In the genomic region with DNA sequence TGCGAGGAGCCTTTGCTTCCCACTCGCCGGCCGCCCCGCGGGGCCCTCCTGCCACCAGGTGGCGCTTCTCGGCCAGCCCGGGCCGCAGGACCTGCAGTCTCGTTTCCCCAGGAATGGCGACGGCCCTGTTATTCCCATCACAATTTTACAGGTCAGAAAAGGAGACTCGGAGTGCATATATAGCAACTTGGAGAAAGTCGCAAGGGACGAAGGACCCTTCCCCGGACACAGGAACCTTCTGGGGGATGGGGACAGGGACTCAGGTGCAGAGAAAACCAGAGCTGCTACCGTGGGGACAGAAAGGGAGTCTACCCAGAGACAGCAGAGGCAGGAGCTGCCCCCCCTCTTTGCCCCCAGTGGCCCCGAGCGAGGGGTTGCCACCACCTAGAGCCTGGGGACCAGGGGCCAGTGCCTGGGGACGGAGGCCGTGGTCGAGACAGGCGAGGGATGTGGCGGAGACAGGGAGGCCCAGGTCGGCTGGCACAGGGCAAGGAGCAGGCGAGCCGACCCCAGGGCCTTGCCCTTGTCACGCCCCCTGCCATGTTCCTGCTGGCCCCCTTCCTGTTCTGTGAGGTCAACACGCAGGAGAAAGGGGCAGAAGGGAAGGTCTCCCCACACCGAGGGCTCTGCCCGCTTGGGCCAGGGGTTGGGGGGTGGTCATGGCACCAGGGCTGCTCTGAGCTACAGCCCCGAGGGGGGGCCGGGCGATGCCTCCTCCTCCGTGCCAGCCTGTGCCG, we compare ENCODE assay signal across 8 cellular contexts. TPM values are rescaled to one million over a fixed set of nuclear protein-coding genes. Genes with fewer than 3 reads are reported as not detected.
DNase-seq lines count a peak whose midpoint lies in the region; ATAC-seq, FAIRE-seq and TF ChIP-seq lines count a peak whose summit lies in the region.

No MANE protein-coding gene starts in this region.

- intact Hi-C loops in sciatic nerve (cut with DNase I), result loop anchor here (2.0 to 5.0 kb wide), 2 partner anchors 41 to 139 kb away; no protein-coding TSS in a partner anchor

- peak; percentile 57 for FAIRE-seq in GM12891 (lab: Jason Lieb, UNC)

- no peak for TF ChIP-seq POLR2A in GM12891 (IDR thresholded peaks at IDR 0.05; ENCODE audit: low read depth, low read length)

- ATAC-seq in sciatic nerve (peak; percentile 87), GM18870 (IDR thresholded peaks at IDR 0.05; ENCODE audit: unreplicated experiment) (no peak), HG03095 (IDR thresholded peaks at IDR 0.05; ENCODE audit: unreplicated experiment) (no peak)

- H3K36me3 ChIP-seq in brain microvascular endothelial cell (replicated peaks), result no peaks in the 10 kb centered on the region
- no peaks in the 10 kb centered on the region for H3K36me3 ChIP-seq in iPS DF 6.9 (ENCODE audit: control insufficient read depth, insufficient read depth, low read length)

- DNase-seq in GM12891 (ENCODE audit: insufficient read length, low spot score) (peak; percentile 81), NCI-H1105 (lab: John Stamatoyannopoulos, UW) (peak; percentile 76), UCSD-AML1 (lab: John Stamatoyannopoulos, UW; ENCODE audit: unreplicated experiment) (peak; percentile 85), brain microvascular endothelial cell (peak; percentile 47), iPS DF 6.9 (ENCODE audit: low read depth, low spot score) (peak; percentile 63), sciatic nerve (ENCODE audit: low spot score) (peak; percentile 90)

- H3K27ac ChIP-seq in brain microvascular endothelial cell (no peak overlapping the region), iPS DF 6.9 (ENCODE audit: low read length) (no peak overlapping the region)

- in situ Hi-C loops in brain microvascular endothelial cell (cut with HindIII; ENCODE audit: low pct_ligation_motif_present, low sequenced_read_pairs), result no loop called here

- H3K9me3 ChIP-seq in iPS DF 6.9 (ENCODE audit: control insufficient read depth, insufficient read depth, low read length), result no peaks in the 10 kb centered on the region

- no peaks in the 10 kb centered on the region for H3K27me3 ChIP-seq in brain microvascular endothelial cell (replicated peaks)
- H3K27me3 ChIP-seq in iPS DF 6.9 (ENCODE audit: control insufficient read depth, insufficient read depth, low read length), result no peaks in the 10 kb centered on the region; the same call in 1 of the 2 replicates

- peaks cover 3% of the 10 kb centered on the region for H3K4me1 ChIP-seq in iPS DF 6.9 (ENCODE audit: control insufficient read depth, insufficient read depth, low read length)

- TF ChIP-seq CTCF in brain microvascular endothelial cell (IDR thresholded peaks at IDR 0.05; ENCODE audit: low read depth, low read length, missing control alignments), result peak; percentile 94

- no CpG with 5 or more reads among the region's 37 CpGs for WGBS in iPS DF 6.9 (ENCODE audit: insufficient coverage, insufficient read length)

- H3K4me3 ChIP-seq in brain microvascular endothelial cell (ENCODE audit: low read depth, low read length), result peak overlapping the region; percentile 37
- H3K4me3 ChIP-seq in iPS DF 6.9 (ENCODE audit: low read length), result peak overlapping the region; percentile 29; the same call in 1 of the 2 replicates

TF ChIP-seq in GM12891, 5 proteins besides CTCF, POLR2A, EP300 and RAD21:
- TF ChIP-seq TAF1 (IDR thresholded peaks at IDR 0.05; ENCODE audit: low read depth, low read length) (no peak), POLR2AphosphoS5 (IDR thresholded peaks at IDR 0.05; ENCODE audit: low read depth, low read length) (no peak), POU2F2 (IDR thresholded peaks at IDR 0.05; ENCODE audit: low read depth, low read length) (no peak), PAX5 (IDR thresholded peaks at IDR 0.05; ENCODE audit: insufficient read depth, low read length, severe bottlenecking) (no peak), SPI1 (IDR thresholded peaks at IDR 0.05; ENCODE audit: low read depth, low read length) (no peak)

RNA-seq across cellular contexts. Expression of a gene that starts 3.5 kb away (rescaled TPM):
- polyA plus RNA-seq in GM12891 (2012; ENCODE audit: low read depth, missing spikeins), result not detected
- not detected for total RNA-seq in sciatic nerve

RNA-seq across cellular contexts. Expression of a gene that starts 56.9 kb away (rescaled TPM):
- polyA plus RNA-seq in GM12891 (2012; ENCODE audit: low read depth, missing spikeins), result 0.18 TPM
- 3.4 TPM for total RNA-seq in sciatic nerve
